In genomic region chr13:19817106-19817505, GRCh38 we compare ENCODE assay signal across 16 cellular contexts. TPM values are rescaled to one million over a fixed set of nuclear protein-coding genes. Genes with fewer than 3 reads are reported as not detected.
DNase-seq lines count a peak whose midpoint lies in the region; ATAC-seq and TF ChIP-seq lines count a peak whose summit lies in the region.
"Had no signal": no experiment of that assay in that cellular context is flagged by ENCODE, and none has a peak within 500 bp of the region (broad histone marks: within the 10 kb centered on the region; RNA-seq: fewer than 3 reads in every experiment).

No MANE protein-coding gene starts in this region.

- no peaks in the 10 kb centered on the region for H3K9me3 ChIP-seq in left lung

- no peaks in the 10 kb centered on the region for H3K4me1 ChIP-seq in left lung

- ATAC-seq in WTC11 (no peak), left lung (no peak)
- peak; percentile 75 to 92 for ATAC-seq in natural killer cell treated with Interleukin-12 subunit alpha and Interleukin-12 subunit beta and Interleukin-15 and Interleukin-18, amount 100 ng/mL, for 72 hours
- ATAC-seq: CD8-positive, alpha-beta T cell; HCT116 had no signal

- H3K27me3 Mint-ChIP-seq in Calu3 (ENCODE audit: unreplicated experiment) (no peaks in the 10 kb centered on the region), WTC11 (ENCODE audit: low read depth) (no peaks in the 10 kb centered on the region), endothelial cell (ENCODE audit: unreplicated experiment) (peaks cover 5% of the 10 kb centered on the region)
- H3K27me3 Mint-ChIP-seq in natural killer cell treated with Interleukin-12 subunit alpha and Interleukin-12 subunit beta and Interleukin-15 and Interleukin-18, amount 100 ng/mL, for 72 hours, result no peaks in the 10 kb centered on the region
- H3K27me3 Mint-ChIP-seq: B cell, IgD-negative memory B cell had no signal

- H3K4me3 ChIP-seq in left lung, result no peak overlapping the region
- H3K4me3 ChIP-seq: BLaER1 treated with 17β-estradiol and CSF1 and Interleukin-3, amounts not matched to agents 10 nM and 100 nM; GM23248 had no signal

- no peak for DNase-seq in Calu3
- no peak for DNase-seq in WTC11 (ENCODE audit: low spot score)
- no peak for DNase-seq in endothelial cell (ENCODE audit: low spot score)
- DNase-seq in natural killer cell treated with Interleukin-12 subunit alpha and Interleukin-12 subunit beta and Interleukin-15 and Interleukin-18, amount 100 ng/mL, for 72 hours (ENCODE audit: low spot score), result peak; percentile 62
- no peak for DNase-seq in left lung
- no peak for DNase-seq in superior temporal gyrus (ENCODE audit: extremely low spot score)
- DNase-seq in ureter (ENCODE audit: low spot score), result no peak
- DNase-seq: DMS 273 treated with DMSO at 0.1 percent for 48 hours, DMS53, GM23248, HFFc6 had no signal

- H3K4me1 Mint-ChIP-seq in Calu3 (ENCODE audit: low read depth, unreplicated experiment) (no peaks in the 10 kb centered on the region), WTC11 (peaks cover 7% of the 10 kb centered on the region), endothelial cell (ENCODE audit: unreplicated experiment) (no peaks in the 10 kb centered on the region)
- H3K4me1 Mint-ChIP-seq in natural killer cell treated with Interleukin-12 subunit alpha and Interleukin-12 subunit beta and Interleukin-15 and Interleukin-18, amount 100 ng/mL, for 72 hours (ENCODE audit: low read depth in 2 of 2), result peaks cover 13% of the 10 kb centered on the region in 2 donors
- H3K4me1 Mint-ChIP-seq: B cell had no signal

- intact Hi-C loops in Calu3 (cut with micrococcal nuclease; ENCODE audit: unreplicated experiment), result no loop called here
- intact Hi-C loops in left lung (cut with DNase I), result no loop called here

- H3K27me3 ChIP-seq in left lung, result no peaks in the 10 kb centered on the region
- H3K27me3 ChIP-seq: BLaER1 treated with 17β-estradiol and CSF1 and Interleukin-3, amounts not matched to agents 10 nM and 100 nM had no signal

- H3K4me3 Mint-ChIP-seq in Calu3 (ENCODE audit: low read depth, unreplicated experiment), result no peak overlapping the region
- no peak overlapping the region for H3K4me3 Mint-ChIP-seq in WTC11
- peak overlapping the region; percentile 66 for H3K4me3 Mint-ChIP-seq in endothelial cell (ENCODE audit: unreplicated experiment)
- peak overlapping the region; percentile 41 for H3K4me3 Mint-ChIP-seq in natural killer cell treated with Interleukin-12 subunit alpha and Interleukin-12 subunit beta and Interleukin-15 and Interleukin-18, amount 100 ng/mL, for 72 hours
- H3K4me3 Mint-ChIP-seq: B cell; CD8-positive, alpha-beta T cell; HFFc6; IgD-negative memory B cell had no signal

- H3K27ac Mint-ChIP-seq in Calu3 (ENCODE audit: unreplicated experiment), result peak overlapping the region; percentile 29
- 0 out of 2 replicates have a peak overlapping the region, but pooled peaks have one; percentile 17 for H3K27ac Mint-ChIP-seq in WTC11
- peak overlapping the region; percentile 77 for H3K27ac Mint-ChIP-seq in endothelial cell (ENCODE audit: unreplicated experiment)
- H3K27ac Mint-ChIP-seq in natural killer cell treated with Interleukin-12 subunit alpha and Interleukin-12 subunit beta and Interleukin-15 and Interleukin-18, amount 100 ng/mL, for 72 hours, result peak overlapping the region in 1 of 2 donors; percentile 53
- H3K27ac Mint-ChIP-seq: B cell; CD8-positive, alpha-beta T cell; HFFc6; IgD-negative memory B cell had no signal

- TF ChIP-seq CTCF in Calu3 (IDR thresholded peaks at IDR 0.05; ENCODE audit: unreplicated experiment) (no peak), WTC11 (IDR thresholded peaks at IDR 0.05) (no peak), endothelial cell (IDR thresholded peaks at IDR 0.05; ENCODE audit: unreplicated experiment) (no peak), left lung (IDR thresholded peaks at IDR 0.05) (no peak)

- H3K36me3 Mint-ChIP-seq in Calu3 (ENCODE audit: insufficient read depth, unreplicated experiment) (no peaks in the 10 kb centered on the region), WTC11 (peaks cover 30% of the 10 kb centered on the region), endothelial cell (ENCODE audit: low read depth, unreplicated experiment) (peaks cover 18% of the 10 kb centered on the region)
- H3K36me3 Mint-ChIP-seq in natural killer cell treated with Interleukin-12 subunit alpha and Interleukin-12 subunit beta and Interleukin-15 and Interleukin-18, amount 100 ng/mL, for 72 hours, result peaks cover 13% of the 10 kb centered on the region

- H3K36me3 ChIP-seq in left lung, result peaks cover 0 to 44% of the 10 kb centered on the region in 2 donors

- CTCF ChIA-PET in Calu3 (lab: Charles Lee) (interaction anchor here (0.5 kb wide), 1 partner anchor 738 kb away, joined by 3 read pairs; no protein-coding TSS in a partner anchor), WTC11 (lab: Charles Lee) (interaction anchor here (1.3 to 1.4 kb wide), 2 partner anchors 15 to 22 kb away, joined by 3 read pairs; no protein-coding TSS in a partner anchor)

- POLR2A ChIA-PET in WTC11 (lab: Charles Lee), result no interaction called here

- no peak overlapping the region for H3K27ac ChIP-seq in left lung
- H3K27ac ChIP-seq: BLaER1 treated with 17β-estradiol and CSF1 and Interleukin-3, amounts not matched to agents 10 nM and 100 nM; GM23248 had no signal

- H3K9me3 Mint-ChIP-seq in Calu3 (ENCODE audit: low read depth, unreplicated experiment) (no peaks in the 10 kb centered on the region), WTC11 (peaks cover 9% of the 10 kb centered on the region), endothelial cell (ENCODE audit: unreplicated experiment) (no peaks in the 10 kb centered on the region)
- H3K9me3 Mint-ChIP-seq in natural killer cell treated with Interleukin-12 subunit alpha and Interleukin-12 subunit beta and Interleukin-15 and Interleukin-18, amount 100 ng/mL, for 72 hours, result no peaks in the 10 kb centered on the region
- H3K9me3 Mint-ChIP-seq: CD8-positive, alpha-beta T cell; HFFc6; IgD-negative memory B cell had no signal

- no TSS peak for BruUV-seq in Calu3 (replicated peaks; lab: Mats Ljungman, UMichigan)

TF ChIP-seq in WTC11, 78 proteins besides CTCF, POLR2A, EP300 and RAD21 (continues in another document):
- no peak for TF ChIP-seq MXD4 (CRISPR knock-in tag; IDR thresholded peaks at IDR 0.05; ENCODE audit: borderline replicate concordance)
- no peak for TF ChIP-seq MAX (CRISPR knock-in tag; IDR thresholded peaks at IDR 0.05)
- TF ChIP-seq ZNF512 (CRISPR knock-in tag; IDR thresholded peaks at IDR 0.05; ENCODE audit: borderline replicate concordance), result no peak
- TF ChIP-seq ATF3 (CRISPR knock-in tag; conservative IDR thresholded peaks at IDR 0.05), result no peak
- TF ChIP-seq HMGA2 (CRISPR knock-in tag; IDR thresholded peaks at IDR 0.05), result no peak
- TF ChIP-seq ZNF138 (CRISPR knock-in tag; conservative IDR thresholded peaks at IDR 0.05), result no peak
- TF ChIP-seq ERG (CRISPR knock-in tag; IDR thresholded peaks at IDR 0.05), result no peak
- TF ChIP-seq USF2 (CRISPR knock-in tag; IDR thresholded peaks at IDR 0.05), result no peak

RNA-seq across cellular contexts. Expression of gene PSPC1, which starts 34.4 kb away (rescaled TPM):
- total RNA-seq in Calu3 (2022), result 60.7 and 62.3 TPM in 2 replicates
- total RNA-seq in WTC11 (2021), result 67.5 to 101 TPM (median 99.2 TPM) in 3 replicates
- total RNA-seq in endothelial cell (ENCODE audit: unreplicated experiment), result 50.1 TPM
- total RNA-seq in natural killer cell treated with Interleukin-12 subunit alpha and Interleukin-12 subunit beta and Interleukin-15 and Interleukin-18, amount 100 ng/mL, for 72 hours, result 100 to 1,000 TPM in 1 of 2 donors, 10 to 100 TPM in 1; 84.5 to 128 TPM
- total RNA-seq in left lung, result 10 to 100 TPM; 34.8 to 40.3 TPM
- total RNA-seq in ureter, result 89.8 TPM

RNA-seq across cellular contexts. Expression of gene ZMYM5, which starts 46.3 kb away (rescaled TPM):
- 8.6 and 10.6 TPM in 2 replicates for total RNA-seq in Calu3 (2022)
- total RNA-seq in WTC11 (2021), result 10.1 to 10.7 TPM (median 10.3 TPM) in 3 replicates
- total RNA-seq in endothelial cell (ENCODE audit: unreplicated experiment), result 17.3 TPM
- total RNA-seq in natural killer cell treated with Interleukin-12 subunit alpha and Interleukin-12 subunit beta and Interleukin-15 and Interleukin-18, amount 100 ng/mL, for 72 hours, result 10 to 100 TPM; 15.6 to 16.6 TPM
- 10 to 100 TPM; 10.1 to 12.1 TPM for total RNA-seq in left lung
- total RNA-seq in ureter, result 20.8 TPM

Comparison
In these comparisons a context has a peak if more than half of its experiments do, and no peak if none do; other contexts are left out.
1. H3K4me3 Mint-ChIP-seq: peak in endothelial cell (single experiment) and natural killer cell treated with Interleukin-12 subunit alpha and Interleukin-12 subunit beta and Interleukin-15 and Interleukin-18, amount 100 ng/mL, for 72 hours (single experiment); none in Calu3 (single experiment) and WTC11 (single experiment).
2. ATAC-seq: peak in natural killer cell treated with Interleukin-12 subunit alpha and Interleukin-12 subunit beta and Interleukin-15 and Interleukin-18, amount 100 ng/mL, for 72 hours (2 of 2); none in WTC11 (single experiment) and left lung (single experiment).